Comparison of ENCODE assay signal across 27 cellular contexts in the genomic region with DNA sequence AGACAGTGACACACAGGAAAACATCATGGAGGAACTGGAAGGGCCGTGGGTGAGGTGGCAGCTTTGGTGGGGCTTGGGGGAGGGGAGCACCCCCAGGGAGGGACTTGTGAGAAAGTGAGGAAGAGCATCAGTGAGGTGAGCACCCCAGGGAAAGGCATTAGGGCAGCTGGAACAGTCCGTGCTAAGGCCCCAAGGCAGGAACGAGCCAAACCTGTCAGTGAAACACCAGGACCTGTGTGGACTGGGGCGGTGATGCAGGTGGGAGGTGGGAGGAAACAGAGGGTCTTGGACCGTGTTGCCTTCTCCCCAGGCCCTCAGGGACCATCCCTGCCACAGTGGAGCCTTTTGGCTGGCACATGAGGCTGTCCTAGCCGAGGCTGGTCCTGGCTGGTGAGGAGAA. TPM values are rescaled to one million over a fixed set of nuclear protein-coding genes. Genes with fewer than 3 reads are reported as not detected.
DNase-seq lines count a peak whose midpoint lies in the region; ATAC-seq, FAIRE-seq and TF ChIP-seq lines count a peak whose summit lies in the region.
"Had no signal": no experiment of that assay in that cellular context is flagged by ENCODE, and none has a peak within 500 bp of the region (broad histone marks: within the 10 kb centered on the region; RNA-seq: fewer than 3 reads in every experiment).

No MANE protein-coding gene starts in this region.

- ATAC-seq in Right ventricle myocardium inferior (no peak), left cardiac atrium (no peak), HepG2 (no peak), HG03439 (IDR thresholded peaks at IDR 0.05; ENCODE audit: unreplicated experiment) (no peak)

- no peak for TF ChIP-seq RAD21 in HepG2 (CRISPR knock-in tag; IDR thresholded peaks at IDR 0.05)

- TF ChIP-seq EP300 in HepG2 (IDR thresholded peaks at IDR 0.05; ENCODE audit: low read depth in 2 of 2, low read length in 2 of 2) (no peak), HepG2 (CRISPR knock-in tag; IDR thresholded peaks at IDR 0.05; ENCODE audit: borderline replicate concordance) (no peak)

- TF ChIP-seq CTCF in CD14-positive monocyte (IDR thresholded peaks at IDR 0.05) (no peak), chondrocyte (IDR thresholded peaks at IDR 0.05) (no peak), HepG2 (CRISPR knock-in tag; IDR thresholded peaks at IDR 0.05) (no peak), coronary artery (IDR thresholded peaks at IDR 0.05) (no peak)

- peak; percentile 14 for DNase-seq in Right ventricle myocardium inferior (ENCODE audit: missing footprints)
- DNase-seq in left cardiac atrium: no peak
- peak; percentile 30 for DNase-seq in CD14-positive monocyte (ENCODE audit: low spot score)
- peak; percentile 81 for DNase-seq in chondrocyte (ENCODE audit: low spot score)
- no peak for DNase-seq in HepG2 (ENCODE audit: low spot score)
- DNase-seq in effector memory CD4-positive, alpha-beta T cell: no peak
- no peak for DNase-seq in coronary artery (ENCODE audit: low spot score)
- DNase-seq: 8988T; ACHN; AML-193; BE2C; Calu3; CD4-positive, alpha-beta memory T cell; COR-L47; DMS53; DMS79 treated with DMSO at 0.1 percent for 48 hours; GF-D8; GOT3 had no signal

- no peak overlapping the region for H3K4me3 ChIP-seq in HepG2 (replicated peaks in 1 of 3; ENCODE audit: insufficient read depth in 1 of 3, low read depth in 2 of 3, low read length in 3 of 3)
- no peak overlapping the region for H3K4me3 ChIP-seq in effector memory CD4-positive, alpha-beta T cell (ENCODE audit: insufficient read depth, low read depth, low read length, poor library complexity, severe bottlenecking)
- no peak overlapping the region for H3K4me3 ChIP-seq in coronary artery
- H3K4me3 ChIP-seq: A549; BLaER1 treated with 17β-estradiol and CSF1 and Interleukin-3, amounts not matched to agents 10 nM and 100 nM; HAP-1 had no signal

- BruUV-seq in HepG2 (replicated peaks; lab: Mats Ljungman, UMichigan): no TSS peak

- H3K27ac ChIP-seq in HepG2 (ENCODE audit: extremely low read length, insufficient read depth, low read length) (no peak overlapping the region), coronary artery (no peak overlapping the region)
- no peak overlapping the region for H3K27ac ChIP-seq in effector memory CD4-positive, alpha-beta T cell (ENCODE audit: insufficient read depth, low read length, poor library complexity, severe bottlenecking)
- H3K27ac ChIP-seq: A549; BLaER1 treated with 17β-estradiol and CSF1 and Interleukin-3, amounts not matched to agents 10 nM and 100 nM had no signal

- H3K9me3 Mint-ChIP-seq in CD14-positive monocyte: peaks cover 0 to 12% (median 9%) of the 10 kb centered on the region in 7 donors
- no peaks in the 10 kb centered on the region for H3K9me3 Mint-ChIP-seq in chondrocyte (ENCODE audit: low read depth)

- H3K27me3 ChIP-seq in HepG2 (ENCODE audit: control insufficient read depth in 1 of 2, insufficient read depth in 2 of 2, low read length in 2 of 2): no peaks in the 10 kb centered on the region
- H3K27me3 ChIP-seq in effector memory CD4-positive, alpha-beta T cell (replicated peaks; ENCODE audit: control insufficient read depth, insufficient read depth, low read length, poor library complexity, severe bottlenecking): no peaks in the 10 kb centered on the region
- H3K27me3 ChIP-seq: BE2C; BLaER1 treated with 17β-estradiol and CSF1 and Interleukin-3, amounts not matched to agents 10 nM and 100 nM had no signal

- H3K4me3 Mint-ChIP-seq in CD14-positive monocyte: no peak overlapping the region
- no peak overlapping the region for H3K4me3 Mint-ChIP-seq in chondrocyte (ENCODE audit: unreplicated experiment)
- H3K4me3 Mint-ChIP-seq: CD4-positive, alpha-beta memory T cell had no signal

- H3K4me1 ChIP-seq in HepG2 (ENCODE audit: insufficient read depth, low read length): peaks cover 50% of the 10 kb centered on the region
- peaks cover 4% of the 10 kb centered on the region for H3K4me1 ChIP-seq in effector memory CD4-positive, alpha-beta T cell (ENCODE audit: control insufficient read depth, insufficient read depth, low read length, poor library complexity, severe bottlenecking)
- H3K4me1 ChIP-seq: BE2C, HAP-1 had no signal

- H3K36me3 Mint-ChIP-seq in CD14-positive monocyte: peaks cover 0 to 2% of the 10 kb centered on the region in 2 donors
- H3K36me3 Mint-ChIP-seq in chondrocyte (ENCODE audit: low read depth): no peaks in the 10 kb centered on the region
- H3K36me3 Mint-ChIP-seq: CD4-positive, alpha-beta memory T cell had no signal

- POLR2A ChIA-PET in HepG2 (lab: Yijun Ruan, JAX): interaction anchor here (1.0 to 2.0 kb wide), 3 partner anchors 60 to 157 kb away, joined by 4 to 8 read pairs (median 4); a partner anchor contains a TSS

- FAIRE-seq in HepG2 (lab: Jason Lieb, UNC): no peak
- FAIRE-seq: A549, GM12891, GM18507, H54 had no signal

- no peaks in the 10 kb centered on the region for H3K36me3 ChIP-seq in HepG2 (replicated peaks in 1 of 2; ENCODE audit: control insufficient read depth in 1 of 2, insufficient read depth in 2 of 2, low read length in 2 of 2)
- no peaks in the 10 kb centered on the region for H3K36me3 ChIP-seq in effector memory CD4-positive, alpha-beta T cell (ENCODE audit: control insufficient read depth, insufficient read depth, low read length)
- H3K36me3 ChIP-seq: BE2C; BLaER1 treated with 17β-estradiol and CSF1 and Interleukin-3, amounts not matched to agents 10 nM and 100 nM; HAP-1 had no signal

- no peak overlapping the region for H3K27ac Mint-ChIP-seq in CD14-positive monocyte
- H3K27ac Mint-ChIP-seq in chondrocyte (ENCODE audit: unreplicated experiment): no peak overlapping the region

- no peak overlapping the region for H3K4me2 ChIP-seq in HepG2 (ENCODE audit: low read depth, low read length)
- H3K4me2 ChIP-seq: A549; BLaER1 treated with 17β-estradiol and CSF1 and Interleukin-3, amounts not matched to agents 10 nM and 100 nM had no signal

- intact Hi-C loops in Right ventricle myocardium inferior (cut with DNase I) (loop anchor here (10.0 kb wide), 1 partner anchor 62 kb away; a partner anchor contains a TSS), left cardiac atrium (cut with DNase I) (loop anchor here in 1 of 2 donors (10.0 kb wide), 1 partner anchor 522 kb away; no protein-coding TSS in a partner anchor), CD14-positive monocyte (cut with micrococcal nuclease) (no loop called here), HepG2 (cut with micrococcal nuclease; ENCODE audit: unreplicated experiment) (loop anchor here (5.0 kb wide), 1 partner anchor 524 kb away; no protein-coding TSS in a partner anchor)

- CTCF ChIA-PET in HepG2 (lab: Yijun Ruan, JAX; ENCODE audit: low intra/inter-chr PET ratio, low total read pairs): no interaction called here

- in situ Hi-C loops in HepG2 (cut with HindIII; ENCODE audit: extremely low pct_ligation_motif_present, low pct_unique_long_range_greater_than_20kb): no loop called here

- H4K20me1 ChIP-seq in HepG2 (ENCODE audit: insufficient read depth, low read length): no peaks in the 10 kb centered on the region

- H3K79me2 ChIP-seq in HepG2 (ENCODE audit: insufficient read depth, low read length): no peaks in the 10 kb centered on the region

- H3K27me3 Mint-ChIP-seq in CD14-positive monocyte (ENCODE audit: low read depth in 3 of 3) (peaks cover 1 to 11% (median 2%) of the 10 kb centered on the region in 3 donors), chondrocyte (ENCODE audit: low read depth) (peaks cover 16% of the 10 kb centered on the region)
- H3K27me3 Mint-ChIP-seq: CD4-positive, alpha-beta memory T cell had no signal

- TF ChIP-seq POLR2A in HepG2 (IDR thresholded peaks at IDR 0.05; ENCODE audit: insufficient read depth in 1 of 2, low read depth in 2 of 2, low read length in 2 of 2): no peak

- H3K4me1 Mint-ChIP-seq in CD14-positive monocyte: peaks cover 17% of the 10 kb centered on the region
- H3K4me1 Mint-ChIP-seq in chondrocyte (ENCODE audit: low read depth): no peaks in the 10 kb centered on the region

- 86% methylated on average over 5 of the region's 6 CpGs for WGBS in HepG2 (ENCODE audit: low lambda C conversion rate)

- H3K9me3 ChIP-seq in HepG2 (ENCODE audit: low read length): peaks cover 7% of the 10 kb centered on the region; the same call in 1 of the 2 replicates
- no peaks in the 10 kb centered on the region for H3K9me3 ChIP-seq in effector memory CD4-positive, alpha-beta T cell (ENCODE audit: control insufficient read depth, low read length)

- no peak overlapping the region for H3K9ac ChIP-seq in HepG2 (ENCODE audit: insufficient read depth, low read depth, low read length)
- H3K9ac ChIP-seq: BLaER1 treated with 17β-estradiol and CSF1 and Interleukin-3, amounts not matched to agents 10 nM and 100 nM had no signal

- no peak overlapping the region for H2AFZ ChIP-seq in HepG2 (ENCODE audit: low read length)

RNA-seq across cellular contexts. Expression of a gene that starts 17.3 kb away (rescaled TPM):
- total RNA-seq in Right ventricle myocardium inferior (0.32 TPM), left cardiac atrium (1 to 10 TPM in 1 of 2 donors, under 1 TPM in 1; 0.58 to 4.0 TPM), chondrocyte (not detected in 3 replicates), HepG2 (2016; rRNA removed; fragmentation: Illumina TruSeq; extraction: Trizol) (0.41 and 2.2 TPM in 2 replicates)
- polyA plus RNA-seq in CD14-positive monocyte (not detected), HepG2 (2011; rRNA removed) (1.1 TPM in 2 replicates)
- 2.6 and 2.7 TPM in 2 replicates for total RNA-seq in HepG2 (2016; cell fraction: cytosol; rRNA removed; fragmentation: Illumina TruSeq; extraction: Trizol; ENCODE audit: low read depth)
- total RNA-seq in HepG2 (2016; cell fraction: insoluble cytoplasmic fraction; rRNA removed; fragmentation: Illumina TruSeq; extraction: Trizol): 0.51 and 1.7 TPM in 2 replicates
- total RNA-seq in HepG2 (2016; cell fraction: membrane; rRNA removed; fragmentation: Illumina TruSeq; extraction: Trizol): 1.5 and 1.7 TPM in 2 replicates
- 1.7 and 2.4 TPM in 2 replicates for total RNA-seq in HepG2 (2016; cell fraction: nucleus; rRNA removed; fragmentation: Illumina TruSeq; extraction: Trizol)
- polyA plus RNA-seq in HepG2 (2011; cell fraction: cytosol; rRNA removed): 0.85 and 1.0 TPM in 2 replicates
- polyA plus RNA-seq in HepG2 (2011; cell fraction: nucleus; rRNA removed): 4.6 and 6.0 TPM in 2 replicates
- polyA plus RNA-seq in HepG2 (2012): 0.63 and 0.66 TPM in 2 replicates
- polyA plus RNA-seq in HepG2 (2016; cell fraction: cytosol; fragmentation: Illumina TruSeq; extraction: Trizol; ENCODE audit: low read depth): 2.1 and 2.7 TPM in 2 replicates
- polyA plus RNA-seq in HepG2 (2016; cell fraction: insoluble cytoplasmic fraction; fragmentation: Illumina TruSeq; extraction: Trizol; ENCODE audit: low read depth): 1.1 and 1.2 TPM in 2 replicates
- 2.4 and 2.6 TPM in 2 replicates for polyA plus RNA-seq in HepG2 (2016; cell fraction: membrane; fragmentation: Illumina TruSeq; extraction: Trizol; ENCODE audit: low read depth)
- 5.9 and 6.0 TPM in 2 replicates for polyA plus RNA-seq in HepG2 (2016; cell fraction: nucleus; fragmentation: Illumina TruSeq; extraction: Trizol; ENCODE audit: insufficient read depth, low read depth)
- polyA minus RNA-seq in HepG2 (2011; rRNA and poly(A)+ RNA removed; ENCODE audit: low replicate concordance): 1.7 TPM in 1 of 2 replicates, not detected in the other
- 0.35 and 0.40 TPM in 2 replicates for polyA minus RNA-seq in HepG2 (2011; cell fraction: cytosol; rRNA and poly(A)+ RNA removed)
- polyA minus RNA-seq in HepG2 (2011; cell fraction: nucleus; rRNA and poly(A)+ RNA removed): 0.62 and 0.64 TPM in 2 replicates
- total RNA-seq: Calu3; CD4-positive, alpha-beta memory T cell; Daoy; G401 had no signal
- polyA plus RNA-seq: CD4-positive, alpha-beta memory T cell had no signal

RNA-seq across cellular contexts. Expression of a gene that starts 48.8 kb away (rescaled TPM):
- total RNA-seq in Right ventricle myocardium inferior: 17.8 TPM
- 10 to 100 TPM; 16.2 to 22.1 TPM for total RNA-seq in left cardiac atrium
- polyA plus RNA-seq in CD14-positive monocyte: 1 to 10 TPM; 1.4 to 4.1 TPM
- total RNA-seq in chondrocyte: 31.2 to 36.4 TPM (median 33.2 TPM) in 3 replicates
- 45.1 and 51.6 TPM in 2 replicates for total RNA-seq in HepG2 (2016; rRNA removed; fragmentation: Illumina TruSeq; extraction: Trizol)
- total RNA-seq in HepG2 (2016; cell fraction: cytosol; rRNA removed; fragmentation: Illumina TruSeq; extraction: Trizol; ENCODE audit: low read depth): 34.5 and 35.4 TPM in 2 replicates
- 39.3 and 56.4 TPM in 2 replicates for total RNA-seq in HepG2 (2016; cell fraction: insoluble cytoplasmic fraction; rRNA removed; fragmentation: Illumina TruSeq; extraction: Trizol)
- 85.6 and 91.5 TPM in 2 replicates for total RNA-seq in HepG2 (2016; cell fraction: membrane; rRNA removed; fragmentation: Illumina TruSeq; extraction: Trizol)
- 24.3 and 30.9 TPM in 2 replicates for total RNA-seq in HepG2 (2016; cell fraction: nucleus; rRNA removed; fragmentation: Illumina TruSeq; extraction: Trizol)
- 17.6 and 30.3 TPM in 2 replicates for polyA plus RNA-seq in HepG2 (2011; rRNA removed)
- 9.6 and 22.4 TPM in 2 replicates for polyA plus RNA-seq in HepG2 (2011; cell fraction: cytosol; rRNA removed)
- 49.0 and 59.4 TPM in 2 replicates for polyA plus RNA-seq in HepG2 (2011; cell fraction: nucleus; rRNA removed)
- 12.5 and 18.3 TPM in 2 replicates for polyA plus RNA-seq in HepG2 (2012)
- polyA plus RNA-seq in HepG2 (2016; cell fraction: cytosol; fragmentation: Illumina TruSeq; extraction: Trizol; ENCODE audit: low read depth): 46.7 and 50.1 TPM in 2 replicates
- polyA plus RNA-seq in HepG2 (2016; cell fraction: insoluble cytoplasmic fraction; fragmentation: Illumina TruSeq; extraction: Trizol; ENCODE audit: low read depth): 41.6 and 54.2 TPM in 2 replicates
- 92.1 and 104 TPM in 2 replicates for polyA plus RNA-seq in HepG2 (2016; cell fraction: membrane; fragmentation: Illumina TruSeq; extraction: Trizol; ENCODE audit: low read depth)
- 70.1 and 70.6 TPM in 2 replicates for polyA plus RNA-seq in HepG2 (2016; cell fraction: nucleus; fragmentation: Illumina TruSeq; extraction: Trizol; ENCODE audit: insufficient read depth, low read depth)
- 11.9 and 50.0 TPM in 2 replicates for polyA minus RNA-seq in HepG2 (2011; rRNA and poly(A)+ RNA removed; ENCODE audit: low replicate concordance)
- 9.7 and 13.5 TPM in 2 replicates for polyA minus RNA-seq in HepG2 (2011; cell fraction: cytosol; rRNA and poly(A)+ RNA removed)
- 10.3 TPM in 2 replicates for polyA minus RNA-seq in HepG2 (2011; cell fraction: nucleus; rRNA and poly(A)+ RNA removed)
- polyA plus RNA-seq: CD4-positive, alpha-beta memory T cell had no signal

RNA-seq across cellular contexts. Expression of a gene that starts 59.4 kb away (rescaled TPM):
- total RNA-seq in Right ventricle myocardium inferior (4.9 TPM), left cardiac atrium (10 to 100 TPM; 21.0 to 41.8 TPM), chondrocyte (0.56 to 2.2 TPM (median 1.7 TPM) in 3 replicates), HepG2 (2016; rRNA removed; fragmentation: Illumina TruSeq; extraction: Trizol) (99.9 and 103 TPM in 2 replicates)
- polyA plus RNA-seq in CD14-positive monocyte (10 to 100 TPM; 17.9 to 47.5 TPM), HepG2 (2011; rRNA removed) (24.8 and 35.0 TPM in 2 replicates)
- total RNA-seq in HepG2 (2016; cell fraction: cytosol; rRNA removed; fragmentation: Illumina TruSeq; extraction: Trizol; ENCODE audit: low read depth): 28.5 and 32.0 TPM in 2 replicates
- 99.3 and 101 TPM in 2 replicates for total RNA-seq in HepG2 (2016; cell fraction: insoluble cytoplasmic fraction; rRNA removed; fragmentation: Illumina TruSeq; extraction: Trizol)
- 88.0 and 107 TPM in 2 replicates for total RNA-seq in HepG2 (2016; cell fraction: membrane; rRNA removed; fragmentation: Illumina TruSeq; extraction: Trizol)
- total RNA-seq in HepG2 (2016; cell fraction: nucleus; rRNA removed; fragmentation: Illumina TruSeq; extraction: Trizol): 47.4 and 51.4 TPM in 2 replicates
- 40.5 and 42.6 TPM in 2 replicates for polyA plus RNA-seq in HepG2 (2011; cell fraction: cytosol; rRNA removed)
- polyA plus RNA-seq in HepG2 (2011; cell fraction: nucleus; rRNA removed): 17.3 and 19.3 TPM in 2 replicates
- 22.3 and 27.0 TPM in 2 replicates for polyA plus RNA-seq in HepG2 (2012)
- polyA plus RNA-seq in HepG2 (2016; cell fraction: cytosol; fragmentation: Illumina TruSeq; extraction: Trizol; ENCODE audit: low read depth): 23.5 and 27.9 TPM in 2 replicates
- 121 and 123 TPM in 2 replicates for polyA plus RNA-seq in HepG2 (2016; cell fraction: insoluble cytoplasmic fraction; fragmentation: Illumina TruSeq; extraction: Trizol; ENCODE audit: low read depth)
- polyA plus RNA-seq in HepG2 (2016; cell fraction: membrane; fragmentation: Illumina TruSeq; extraction: Trizol; ENCODE audit: low read depth): 68.7 and 77.8 TPM in 2 replicates
- polyA plus RNA-seq in HepG2 (2016; cell fraction: nucleus; fragmentation: Illumina TruSeq; extraction: Trizol; ENCODE audit: insufficient read depth, low read depth): 76.4 and 86.3 TPM in 2 replicates
- polyA minus RNA-seq in HepG2 (2011; rRNA and poly(A)+ RNA removed; ENCODE audit: low replicate concordance): 4.5 and 45.0 TPM in 2 replicates
- 25.4 and 32.4 TPM in 2 replicates for polyA minus RNA-seq in HepG2 (2011; cell fraction: cytosol; rRNA and poly(A)+ RNA removed)
- 15.6 and 18.2 TPM in 2 replicates for polyA minus RNA-seq in HepG2 (2011; cell fraction: nucleus; rRNA and poly(A)+ RNA removed)

Comparison
In these comparisons a context has a peak if more than half of its experiments do, and no peak if none do; other contexts are left out.
1. DNase-seq: peak in Right ventricle myocardium inferior (single experiment), CD14-positive monocyte (single experiment) and chondrocyte (single experiment); none in left cardiac atrium (single experiment), HepG2 (single experiment), effector memory CD4-positive, alpha-beta T cell (0 of 3) and coronary artery (single experiment).
2. intact Hi-C loops: an anchor here in Right ventricle myocardium inferior (10.0 kb wide) and HepG2 (5.0 kb wide); none called in CD14-positive monocyte.